9 cellular contexts compared by ENCODE assay signal in the genomic region with DNA sequence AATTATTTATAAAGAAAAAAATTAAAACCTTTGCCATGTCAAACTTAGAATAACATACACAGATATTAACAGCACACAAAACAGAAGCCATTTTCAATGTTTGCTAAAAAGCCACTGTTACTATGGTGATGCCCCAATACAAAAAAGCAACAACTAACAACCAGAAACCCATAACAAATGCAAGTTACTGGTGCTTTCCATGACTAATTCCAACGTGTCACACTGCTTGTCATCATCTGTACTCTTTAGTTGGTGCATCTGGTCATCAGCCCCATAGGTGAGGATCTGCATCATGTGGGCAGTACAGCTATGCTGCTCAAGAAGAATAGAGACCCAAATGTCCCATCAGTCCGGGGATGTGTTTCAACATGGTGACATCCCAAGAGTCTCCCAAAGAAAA. TPM values are rescaled to one million over a fixed set of nuclear protein-coding genes. Genes with fewer than 3 reads are reported as not detected.
DNase-seq lines count a peak whose midpoint lies in the region; ATAC-seq, FAIRE-seq and TF ChIP-seq lines count a peak whose summit lies in the region.
"Had no signal": no experiment of that assay in that cellular context is flagged by ENCODE, and none has a peak within 500 bp of the region (broad histone marks: within the 10 kb centered on the region; RNA-seq: fewer than 3 reads in every experiment).

No MANE protein-coding gene starts in this region.

- H3K9ac ChIP-seq in mesendoderm (ENCODE audit: low read length), result no peak overlapping the region

- peaks cover 3% of the 10 kb centered on the region for H3K27me3 Mint-ChIP-seq in activated naive CD8-positive, alpha-beta T cell

- DNase-seq in mesendoderm (peak; percentile 38), H54 (ENCODE audit: insufficient read length, low spot score) (no peak), A673 (ENCODE audit: low spot score) (no peak)
- DNase-seq: central memory CD4-positive, alpha-beta T cell; pancreas had no signal

- TF ChIP-seq POLR2A in H54 (IDR thresholded peaks at IDR 0.05; ENCODE audit: low read depth, low read length), result no peak

- no peak for TF ChIP-seq CTCF in A673 (conservative IDR thresholded peaks at IDR 0.05; ENCODE audit: low read depth, low read length)

- intact Hi-C loops in A673 (cut with micrococcal nuclease; ENCODE audit: unreplicated experiment), result no loop called here

- no peak overlapping the region for H3K4me2 ChIP-seq in mesendoderm (ENCODE audit: low read length)

- no peak overlapping the region for H2BK15ac ChIP-seq in mesendoderm (replicated peaks; ENCODE audit: low read depth)

- no peak overlapping the region for H3K4me3 ChIP-seq in mesendoderm (ENCODE audit: low read length)
- no peak overlapping the region for H3K4me3 ChIP-seq in A673 (ENCODE audit: low read depth, low read length, poor library complexity, severe bottlenecking)
- H3K4me3 ChIP-seq: pancreas had no signal

- peak overlapping the region; percentile 46 for H3K27ac Mint-ChIP-seq in activated naive CD8-positive, alpha-beta T cell

- H2BK120ac ChIP-seq in mesendoderm (ENCODE audit: low read depth, low read length), result no peak overlapping the region

- H3K4me1 ChIP-seq in mesendoderm (ENCODE audit: control insufficient read depth, low read depth, low read length), result no peaks in the 10 kb centered on the region
- no peaks in the 10 kb centered on the region for H3K4me1 ChIP-seq in A673 (ENCODE audit: insufficient read depth, low read length, poor library complexity, severe bottlenecking)
- H3K4me1 ChIP-seq: pancreas had no signal

- H3K23ac ChIP-seq in mesendoderm (ENCODE audit: low read length), result no peak overlapping the region

- H3K27me3 ChIP-seq in mesendoderm (ENCODE audit: insufficient read depth, low read length, poor library complexity) (no peaks in the 10 kb centered on the region), A673 (replicated peaks; ENCODE audit: insufficient read depth, low read depth, low read length, poor library complexity) (no peaks in the 10 kb centered on the region)
- H3K27me3 ChIP-seq: pancreas had no signal

- CTCF ChIA-PET in A673 (lab: Charles Lee), result no interaction called here

- H3K56ac ChIP-seq in mesendoderm (ENCODE audit: low read length), result no peak overlapping the region

- H3K79me1 ChIP-seq in mesendoderm (ENCODE audit: low read length), result no peaks in the 10 kb centered on the region

- BruUV-seq in A673 (replicated peaks; lab: Mats Ljungman, UMichigan), result no TSS peak

- no peaks in the 10 kb centered on the region for H3K4me1 Mint-ChIP-seq in activated naive CD8-positive, alpha-beta T cell (ENCODE audit: low read depth)

- H4K5ac ChIP-seq in mesendoderm (ENCODE audit: low read length), result no peak overlapping the region

- WGBS in mesendoderm (ENCODE audit: extremely low coverage, insufficient coverage, low lambda C conversion rate), result no CpG with 5 or more reads among the region's 2 CpGs

- H3K36me3 ChIP-seq in mesendoderm (ENCODE audit: control insufficient read depth, insufficient read depth, low read length) (no peaks in the 10 kb centered on the region), A673 (ENCODE audit: insufficient read depth, low read length, poor library complexity, severe bottlenecking) (no peaks in the 10 kb centered on the region)
- H3K36me3 ChIP-seq: pancreas had no signal

- H3K27ac ChIP-seq in mesendoderm (ENCODE audit: low read depth, low read length), result no peak overlapping the region
- H3K27ac ChIP-seq in A673 (ENCODE audit: low read depth, low read length, poor library complexity, severe bottlenecking), result no peak overlapping the region
- H3K27ac ChIP-seq: pancreas had no signal

- H2AK5ac ChIP-seq in mesendoderm (ENCODE audit: low read length), result no peak overlapping the region

- H2BK5ac ChIP-seq in mesendoderm (ENCODE audit: low read length), result no peak overlapping the region

- FAIRE-seq in H54 (lab: Jason Lieb, UNC), result no peak
- FAIRE-seq: pancreas had no signal

- no peaks in the 10 kb centered on the region for H3K9me3 Mint-ChIP-seq in activated naive CD8-positive, alpha-beta T cell (ENCODE audit: low read depth)

- no peaks in the 10 kb centered on the region for H3K79me2 ChIP-seq in mesendoderm (ENCODE audit: control insufficient read depth, insufficient read depth, low read length)

- no peak overlapping the region for H4K8ac ChIP-seq in mesendoderm (ENCODE audit: low read depth, low read length)

- no peak overlapping the region for H3K4ac ChIP-seq in mesendoderm (ENCODE audit: low read depth, low read length)

- POLR2A ChIA-PET in A673 (lab: Charles Lee; ENCODE audit: low non-redundant PET), result no interaction called here

- H3K36me3 Mint-ChIP-seq in activated naive CD8-positive, alpha-beta T cell, result no peaks in the 10 kb centered on the region

- no peak overlapping the region for H3K4me3 Mint-ChIP-seq in activated naive CD8-positive, alpha-beta T cell

- ATAC-seq in GM18517 (IDR thresholded peaks at IDR 0.05; ENCODE audit: unreplicated experiment) (peak; percentile 76), HG03521 (IDR thresholded peaks at IDR 0.05; ENCODE audit: unreplicated experiment) (peak; percentile 58), HG02678 (IDR thresholded peaks at IDR 0.05; ENCODE audit: unreplicated experiment) (no peak)
- ATAC-seq: pancreas had no signal

- no peaks in the 10 kb centered on the region for H3K9me3 ChIP-seq in A673 (ENCODE audit: low read depth, low read length, poor library complexity, severe bottlenecking)
- H3K9me3 ChIP-seq: pancreas had no signal

- no peak overlapping the region for H3K18ac ChIP-seq in mesendoderm (ENCODE audit: low read length)

RNA-seq across cellular contexts. Expression of gene ATP8B4, which starts 52.8 kb away (rescaled TPM):
- polyA plus RNA-seq in mesendoderm (2013, experiment 1 of 2), result 0.10 TPM
- 0.08 TPM for polyA plus RNA-seq in mesendoderm (2013, experiment 2 of 2)
- total RNA-seq in A673 (2021), result 0.30 and 0.66 TPM in 2 replicates
